1 cellular context compared by ENCODE assay signal in the genomic region with DNA sequence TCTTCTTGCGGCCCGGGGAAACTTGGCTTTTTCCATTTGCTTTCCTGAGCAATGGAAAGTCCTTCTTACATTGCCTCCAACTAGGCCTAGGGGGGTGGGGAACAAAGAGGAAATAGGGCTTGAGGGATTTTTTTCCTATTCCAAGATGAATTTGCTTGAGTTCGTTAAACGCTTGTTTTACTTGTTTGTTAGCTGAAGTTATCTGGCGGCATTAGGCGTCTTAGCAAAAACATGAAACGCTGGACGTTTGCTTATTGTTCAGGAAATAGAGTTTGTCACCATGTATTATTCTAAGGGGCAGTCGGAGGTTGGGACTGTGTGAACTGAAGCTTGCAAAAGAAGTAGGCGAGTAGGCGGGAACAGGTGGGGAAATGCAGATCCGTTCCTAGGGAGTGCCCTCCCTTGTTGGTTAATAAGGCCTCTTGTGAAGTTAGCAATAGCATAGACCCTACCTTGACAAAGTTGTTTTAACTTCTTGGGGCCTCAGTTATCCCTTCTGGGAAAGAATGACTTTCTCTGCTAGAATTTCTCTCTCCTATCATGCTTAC.
TF ChIP-seq lines count a peak whose summit lies in the region.

No MANE protein-coding gene starts in this region.

TF ChIP-seq in IMR-90, 13 proteins besides CTCF, POLR2A, EP300 and RAD21 (continued from another document):
- TF ChIP-seq FOS (IDR thresholded peaks at IDR 0.05; ENCODE audit: low read depth, low read length) (no peak), NFE2L2 (IDR thresholded peaks at IDR 0.05; ENCODE audit: low read depth, low read length) (no peak), RCOR1 (IDR thresholded peaks at IDR 0.05; ENCODE audit: insufficient replicate concordance, low read length) (no peak), MAFK (IDR thresholded peaks at IDR 0.05; ENCODE audit: low read depth, low read length) (no peak), USF2 (IDR thresholded peaks at IDR 0.05; ENCODE audit: low read depth, low read length) (no peak), MAZ (IDR thresholded peaks at IDR 0.05; ENCODE audit: borderline replicate concordance, low read depth, low read length) (no peak), MXI1 (IDR thresholded peaks at IDR 0.05; ENCODE audit: borderline replicate concordance, low read depth, low read length) (no peak), RFX5 (IDR thresholded peaks at IDR 0.05; ENCODE audit: low read depth, low read length) (no peak), SMC3 (IDR thresholded peaks at IDR 0.05; ENCODE audit: low read depth, low read length) (no peak), CEBPB (IDR thresholded peaks at IDR 0.05; ENCODE audit: low read depth, low read length) (no peak), BHLHE40 (IDR thresholded peaks at IDR 0.05; ENCODE audit: low read depth, low read length) (no peak)
- TF ChIP-seq, protein P1, sequence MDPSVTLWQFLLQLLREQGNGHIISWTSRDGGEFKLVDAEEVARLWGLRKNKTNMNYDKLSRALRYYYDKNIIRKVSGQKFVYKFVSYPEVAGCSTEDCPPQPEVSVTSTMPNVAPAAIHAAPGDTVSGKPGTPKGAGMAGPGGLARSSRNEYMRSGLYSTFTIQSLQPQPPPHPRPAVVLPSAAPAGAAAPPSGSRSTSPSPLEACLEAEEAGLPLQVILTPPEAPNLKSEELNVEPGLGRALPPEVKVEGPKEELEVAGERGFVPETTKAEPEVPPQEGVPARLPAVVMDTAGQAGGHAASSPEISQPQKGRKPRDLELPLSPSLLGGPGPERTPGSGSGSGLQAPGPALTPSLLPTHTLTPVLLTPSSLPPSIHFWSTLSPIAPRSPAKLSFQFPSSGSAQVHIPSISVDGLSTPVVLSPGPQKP (IDR thresholded peaks at IDR 0.05; ENCODE audit: borderline replicate concordance, low read depth, low read length) = no peak
